Comparison of ENCODE assay signal across 17 cellular contexts in genomic region chrX:132181364-132181763, GRCh38. TPM values are rescaled to one million over a fixed set of nuclear protein-coding genes. Genes with fewer than 3 reads are reported as not detected.
DNase-seq lines count a peak whose midpoint lies in the region; ATAC-seq and TF ChIP-seq lines count a peak whose summit lies in the region.
"Had no signal": no experiment of that assay in that cellular context is flagged by ENCODE, and none has a peak within 500 bp of the region (broad histone marks: within the 10 kb centered on the region; RNA-seq: fewer than 3 reads in every experiment).

No MANE protein-coding gene starts in this region.

- H3K27me3 ChIP-seq in left ventricle myocardium inferior (ENCODE audit: low read depth) = no peaks in the 10 kb centered on the region
- H3K27me3 ChIP-seq in testis = no peaks in the 10 kb centered on the region
- H3K27me3 ChIP-seq: tibial artery had no signal

- H3K4me3 ChIP-seq in left ventricle myocardium inferior (no peak overlapping the region), testis (no peak overlapping the region)
- H3K4me3 ChIP-seq: heart right ventricle, tibial artery had no signal

- DNase-seq in DMS 273 (lab: John Stamatoyannopoulos, UW; ENCODE audit: unreplicated experiment) = peak; percentile 20
- no peak for DNase-seq in DMS 273 treated with DMSO at 0.1 percent for 48 hours (lab: John Stamatoyannopoulos, UW)
- DNase-seq in RPMI8226 = peak; percentile 92
- peak; percentile 15 for DNase-seq in left ventricle myocardium inferior
- DNase-seq in testis = peak; percentile 33
- no peak for DNase-seq in stimulated activated CD4-positive, alpha-beta T cell treated with anti-CD3 and anti-CD28 coated beads, Interleukin-15, amount 100 ng/mL, for 24 hours
- DNase-seq: activated CD4-positive, alpha-beta memory T cell treated with anti-CD3 and anti-CD28 coated beads, Interleukin-2, amount 10 ng/mL, durations not matched to agents 7 days and 5 days; activated naive CD8-positive, alpha-beta T cell treated with anti-CD3 and anti-CD28 coated beads for 36 hours; activated T-cell treated with anti-CD3 and anti-CD28 coated beads, Interleukin-2, amount 50 U/mL, for 72 hours; CD4-positive, alpha-beta T cell; Karpas-422; NCI-H1694 treated with DMSO at 0.1 percent for 48 hours; NCI-H510A; tibial artery had no signal

- intact Hi-C loops in left ventricle myocardium inferior (cut with micrococcal nuclease) = no loop called here
- intact Hi-C loops in testis (cut with DNase I; ENCODE audit: low total_unique reads) = no loop called here

- 62 to 73% methylated on average over 3 to 6 of the region's 7 CpGs for WGBS in testis, 2 donors

- TF ChIP-seq CTCF in left ventricle myocardium inferior (IDR thresholded peaks at IDR 0.05; ENCODE audit: borderline replicate concordance) (no peak), testis (IDR thresholded peaks at IDR 0.05) (no peak)

- H3K9me3 ChIP-seq in left ventricle myocardium inferior (replicated peaks) (no peaks in the 10 kb centered on the region), testis (no peaks in the 10 kb centered on the region)
- H3K9me3 ChIP-seq: heart right ventricle, tibial artery had no signal

- ATAC-seq in HG02610 (IDR thresholded peaks at IDR 0.05; ENCODE audit: unreplicated experiment) (no peak), HG03442 (IDR thresholded peaks at IDR 0.05; ENCODE audit: unreplicated experiment) (no peak)
- ATAC-seq: activated T-cell treated with anti-CD3 and anti-CD28 coated beads, Interleukin-2, amount 50 U/mL, for 72 hours had no signal

- no peak for TF ChIP-seq POLR2A in testis (IDR thresholded peaks at IDR 0.05)

- no peaks in the 10 kb centered on the region for H3K36me3 ChIP-seq in left ventricle myocardium inferior
- H3K36me3 ChIP-seq in testis (ENCODE audit: low read depth, missing control alignments) = no peaks in the 10 kb centered on the region
- H3K36me3 ChIP-seq: heart right ventricle, tibial artery had no signal

- no peak overlapping the region for H3K27ac ChIP-seq in left ventricle myocardium inferior (replicated peaks)
- no peak overlapping the region for H3K27ac ChIP-seq in testis
- H3K27ac ChIP-seq: heart right ventricle, tibial artery had no signal

- H3K4me1 ChIP-seq in left ventricle myocardium inferior = no peaks in the 10 kb centered on the region
- H3K4me1 ChIP-seq in testis = no peaks in the 10 kb centered on the region
- H3K4me1 ChIP-seq: heart right ventricle, tibial artery had no signal

RNA-seq across cellular contexts. Expression of gene RAP2C, which starts 37.9 kb away (rescaled TPM):
- total RNA-seq in left ventricle myocardium inferior (15.3 TPM), testis (10 to 100 TPM; 18.7 to 19.4 TPM)
- 16.9 TPM for polyA plus RNA-seq in testis (ENCODE audit: insufficient read depth, low read depth, low replicate concordance)

RNA-seq across cellular contexts. Expression of gene FRMD7, which starts 53.5 kb away (rescaled TPM):
- total RNA-seq in left ventricle myocardium inferior = 0.14 TPM
- total RNA-seq in testis = under 1 TPM in 1 of 2 donors, not detected in 1; 0.06 TPM
- 0.11 TPM for polyA plus RNA-seq in testis (ENCODE audit: insufficient read depth, low read depth, low replicate concordance)
- total RNA-seq: activated CD4-positive, alpha-beta memory T cell treated with anti-CD3 and anti-CD28 coated beads, Interleukin-2, amount 10 ng/mL, durations not matched to agents 7 days and 5 days; activated naive CD8-positive, alpha-beta T cell treated with anti-CD3 and anti-CD28 coated beads for 36 hours; activated T-cell treated with anti-CD3 and anti-CD28 coated beads, Interleukin-2, amount 50 U/mL, for 72 hours; CD4-positive, alpha-beta T cell had no signal
- polyA plus RNA-seq: heart right ventricle had no signal

Comparison
In these comparisons a context has a peak if more than half of its experiments do, and no peak if none do; other contexts are left out.
1. DNase-seq: peak in DMS 273 (single experiment), RPMI8226 (single experiment), left ventricle myocardium inferior (single experiment) and testis (single experiment); none in DMS 273 treated with DMSO at 0.1 percent for 48 hours (single experiment) and stimulated activated CD4-positive, alpha-beta T cell treated with anti-CD3 and anti-CD28 coated beads, Interleukin-15, amount 100 ng/mL, for 24 hours (single experiment).